ENCODE assay signal across 1 cellular context in genomic region chr10:50679149-50679548, GRCh38.
A peak's percentile ranks its signal among the peaks of the same experiment; 100 is the strongest.
TF ChIP-seq lines count a peak whose summit lies in the region.

No MANE protein-coding gene starts in this region.

TF ChIP-seq in HepG2, 621 proteins besides CTCF, POLR2A, EP300 and RAD21:
- TF ChIP-seq SALL2 (CRISPR knock-in tag; IDR thresholded peaks at IDR 0.05) = no peak
- TF ChIP-seq, protein P1, sequence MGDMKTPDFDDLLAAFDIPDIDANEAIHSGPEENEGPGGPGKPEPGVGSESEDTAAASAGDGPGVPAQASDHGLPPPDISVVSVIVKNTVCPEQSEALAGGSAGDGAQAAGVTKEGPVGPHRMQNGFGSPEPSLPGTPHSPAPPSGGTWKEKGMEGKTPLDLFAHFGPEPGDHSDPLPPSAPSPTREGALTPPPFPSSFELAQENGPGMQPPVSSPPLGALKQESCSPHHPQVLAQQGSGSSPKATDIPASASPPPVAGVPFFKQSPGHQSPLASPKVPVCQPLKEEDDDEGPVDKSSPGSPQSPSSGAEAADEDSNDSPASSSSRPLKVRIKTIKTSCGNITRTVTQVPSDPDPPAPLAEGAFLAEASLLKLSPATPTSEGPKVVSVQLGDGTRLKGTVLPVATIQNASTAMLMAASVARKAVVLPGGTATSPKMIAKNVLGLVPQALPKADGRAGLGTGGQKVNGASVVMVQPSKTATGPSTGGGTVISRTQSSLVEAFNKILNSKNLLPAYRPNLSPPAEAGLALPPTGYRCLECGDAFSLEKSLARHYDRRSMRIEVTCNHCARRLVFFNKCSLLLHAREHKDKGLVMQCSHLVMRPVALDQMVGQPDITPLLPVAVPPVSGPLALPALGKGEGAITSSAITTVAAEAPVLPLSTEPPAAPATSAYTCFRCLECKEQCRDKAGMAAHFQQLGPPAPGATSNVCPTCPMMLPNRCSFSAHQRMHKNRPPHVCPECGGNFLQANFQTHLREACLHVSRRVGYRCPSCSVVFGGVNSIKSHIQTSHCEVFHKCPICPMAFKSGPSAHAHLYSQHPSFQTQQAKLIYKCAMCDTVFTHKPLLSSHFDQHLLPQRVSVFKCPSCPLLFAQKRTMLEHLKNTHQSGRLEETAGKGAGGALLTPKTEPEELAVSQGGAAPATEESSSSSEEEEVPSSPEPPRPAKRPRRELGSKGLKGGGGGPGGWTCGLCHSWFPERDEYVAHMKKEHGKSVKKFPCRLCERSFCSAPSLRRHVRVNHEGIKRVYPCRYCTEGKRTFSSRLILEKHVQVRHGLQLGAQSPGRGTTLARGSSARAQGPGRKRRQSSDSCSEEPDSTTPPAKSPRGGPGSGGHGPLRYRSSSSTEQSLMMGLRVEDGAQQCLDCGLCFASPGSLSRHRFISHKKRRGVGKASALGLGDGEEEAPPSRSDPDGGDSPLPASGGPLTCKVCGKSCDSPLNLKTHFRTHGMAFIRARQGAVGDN (CRISPR knock-in tag; IDR thresholded peaks at IDR 0.05) = peak; percentile 25; the same call in 1 of the 2 replicates
- TF ChIP-seq NAIF1 (CRISPR knock-in tag; IDR thresholded peaks at IDR 0.05; ENCODE audit: borderline replicate concordance) = no peak
- TF ChIP-seq THAP8 (CRISPR knock-in tag; IDR thresholded peaks at IDR 0.05; ENCODE audit: borderline replicate concordance) = no peak
- TF ChIP-seq NR2F1 (CRISPR knock-in tag; IDR thresholded peaks at IDR 0.05) = no peak
- TF ChIP-seq ATAD3A (CRISPR knock-in tag; IDR thresholded peaks at IDR 0.05) = no peak
- TF ChIP-seq, protein P2, sequence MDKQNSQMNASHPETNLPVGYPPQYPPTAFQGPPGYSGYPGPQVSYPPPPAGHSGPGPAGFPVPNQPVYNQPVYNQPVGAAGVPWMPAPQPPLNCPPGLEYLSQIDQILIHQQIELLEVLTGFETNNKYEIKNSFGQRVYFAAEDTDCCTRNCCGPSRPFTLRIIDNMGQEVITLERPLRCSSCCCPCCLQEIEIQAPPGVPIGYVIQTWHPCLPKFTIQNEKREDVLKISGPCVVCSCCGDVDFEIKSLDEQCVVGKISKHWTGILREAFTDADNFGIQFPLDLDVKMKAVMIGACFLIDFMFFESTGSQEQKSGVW (CRISPR knock-in tag; IDR thresholded peaks at IDR 0.05; ENCODE audit: borderline replicate concordance) = no peak
- peak; percentile 46 for TF ChIP-seq STAG1 (CRISPR knock-in tag; IDR thresholded peaks at IDR 0.05)
- TF ChIP-seq, protein P3, sequence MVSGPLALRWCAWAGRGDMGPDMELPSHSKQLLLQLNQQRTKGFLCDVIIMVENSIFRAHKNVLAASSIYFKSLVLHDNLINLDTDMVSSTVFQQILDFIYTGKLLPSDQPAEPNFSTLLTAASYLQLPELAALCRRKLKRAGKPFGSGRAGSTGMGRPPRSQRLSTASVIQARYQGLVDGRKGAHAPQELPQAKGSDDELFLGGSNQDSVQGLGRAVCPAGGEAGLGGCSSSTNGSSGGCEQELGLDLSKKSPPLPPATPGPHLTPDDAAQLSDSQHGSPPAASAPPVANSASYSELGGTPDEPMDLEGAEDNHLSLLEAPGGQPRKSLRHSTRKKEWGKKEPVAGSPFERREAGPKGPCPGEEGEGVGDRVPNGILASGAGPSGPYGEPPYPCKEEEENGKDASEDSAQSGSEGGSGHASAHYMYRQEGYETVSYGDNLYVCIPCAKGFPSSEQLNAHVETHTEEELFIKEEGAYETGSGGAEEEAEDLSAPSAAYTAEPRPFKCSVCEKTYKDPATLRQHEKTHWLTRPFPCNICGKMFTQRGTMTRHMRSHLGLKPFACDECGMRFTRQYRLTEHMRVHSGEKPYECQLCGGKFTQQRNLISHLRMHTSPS (CRISPR knock-in tag; IDR thresholded peaks at IDR 0.05; ENCODE audit: low read depth) = no peak
- TF ChIP-seq NRL (CRISPR knock-in tag; IDR thresholded peaks at IDR 0.05; ENCODE audit: borderline replicate concordance) = no peak
- no peak for TF ChIP-seq MIER2 (CRISPR knock-in tag; IDR thresholded peaks at IDR 0.05)
- TF ChIP-seq TARDBP (CRISPR knock-in tag; IDR thresholded peaks at IDR 0.05) = no peak
- no peak for TF ChIP-seq ZBTB39 (CRISPR knock-in tag; IDR thresholded peaks at IDR 0.05)
TF ChIP-seq in HepG2: peak in this region for 2.
